In genomic region chr3:36911990-36912804, GRCh38 we compare ENCODE assay signal across 1 cellular context.
TF ChIP-seq lines count a peak whose summit lies in the region.

No MANE protein-coding gene starts in this region.

TF ChIP-seq in SK-N-SH treated with all-trans-retinoic acid at 6 μM for 48 hours, 23 proteins besides CTCF, POLR2A, EP300 and RAD21 (continued from another document):
- TF ChIP-seq CREB5 (CRISPR knock-in tag; IDR thresholded peaks at IDR 0.05; ENCODE audit: low read depth) (no peak), GLIS3 (CRISPR knock-in tag; IDR thresholded peaks at IDR 0.05) (no peak), ZNF70 (CRISPR knock-in tag; IDR thresholded peaks at IDR 0.05) (no peak), OSR1 (CRISPR knock-in tag; IDR thresholded peaks at IDR 0.05) (no peak), SNAI2 (CRISPR knock-in tag; IDR thresholded peaks at IDR 0.05) (no peak), ZC3H10 (CRISPR knock-in tag; IDR thresholded peaks at IDR 0.05) (no peak), PPARA (CRISPR knock-in tag; IDR thresholded peaks at IDR 0.05; ENCODE audit: borderline replicate concordance) (no peak), ZNF8 (CRISPR knock-in tag; IDR thresholded peaks at IDR 0.05) (no peak), ZFP30 (CRISPR knock-in tag; IDR thresholded peaks at IDR 0.05) (no peak), POU6F1 (CRISPR knock-in tag; IDR thresholded peaks at IDR 0.05; ENCODE audit: borderline replicate concordance, low read depth) (no peak), TOX (CRISPR knock-in tag; IDR thresholded peaks at IDR 0.05; ENCODE audit: borderline replicate concordance) (no peak), CSDC2 (CRISPR knock-in tag; IDR thresholded peaks at IDR 0.05) (no peak), ARNTL (CRISPR knock-in tag; IDR thresholded peaks at IDR 0.05; ENCODE audit: borderline replicate concordance, low read depth) (no peak)
